Comparison of ENCODE assay signal across 15 cellular contexts in genomic region chr20:52791091-52791490, GRCh38.
DNase-seq lines count a peak whose midpoint lies in the region; ATAC-seq and TF ChIP-seq lines count a peak whose summit lies in the region.
"Had no signal": no experiment of that assay in that cellular context is flagged by ENCODE, and none has a peak within 500 bp of the region (broad histone marks: within the 10 kb centered on the region; RNA-seq: fewer than 3 reads in every experiment).

No MANE protein-coding gene starts in this region.

- TF ChIP-seq CTCF in left ventricle myocardium inferior (IDR thresholded peaks at IDR 0.05; ENCODE audit: borderline replicate concordance), result no peak
- TF ChIP-seq CTCF in HEK293 (tag by site-specific recombination; IDR thresholded peaks at IDR 0.05), result no peak
- TF ChIP-seq CTCF in VCaP (conservative IDR thresholded peaks at IDR 0.05), result no peak
- no peak for TF ChIP-seq CTCF in prostate gland (IDR thresholded peaks at IDR 0.05)
- TF ChIP-seq CTCF in GM20000 (IDR thresholded peaks at IDR 0.05; ENCODE audit: extremely low read depth, missing control alignments), result no peak

- H4K8ac ChIP-seq in trophoblast cell (ENCODE audit: low read depth, low read length), result no peak overlapping the region

- POLR2A ChIA-PET in HEK293 (lab: Yijun Ruan, JAX), result no interaction called here

- H3K9me3 ChIP-seq in left ventricle myocardium inferior (replicated peaks), result no peaks in the 10 kb centered on the region
- H3K9me3 ChIP-seq in HEK293 (ENCODE audit: control insufficient read depth, insufficient read depth, low read depth, low read length), result no peaks in the 10 kb centered on the region
- H3K9me3 ChIP-seq in prostate gland, result no peaks in the 10 kb centered on the region
- no peaks in the 10 kb centered on the region for H3K9me3 ChIP-seq in trophoblast cell (ENCODE audit: insufficient read depth, low read depth, low read length)
- H3K9me3 ChIP-seq in HAP-1, result no peaks in the 10 kb centered on the region

- ATAC-seq in left ventricle myocardium superior, result peak; percentile 74
- ATAC-seq: HCT116, HepG2 had no signal

- no peak overlapping the region for H3K27ac ChIP-seq in left ventricle myocardium inferior (replicated peaks)
- no peak overlapping the region for H3K27ac ChIP-seq in HEK293 (ENCODE audit: extremely low read depth, low read depth, low read length)
- peak overlapping the region; percentile 25; the same call in 1 of the 2 replicates for H3K27ac ChIP-seq in VCaP
- peak overlapping the region; percentile 34 to 70 for H3K27ac ChIP-seq in prostate gland
- H3K27ac ChIP-seq in trophoblast cell (ENCODE audit: low read depth, low read length), result no peak overlapping the region

- CTCF ChIA-PET in HEK293 (lab: Yijun Ruan, JAX), result interaction anchor here (0.7 kb wide), 1 partner anchor 722 kb away, joined by 4 read pairs; no protein-coding TSS in a partner anchor

- no peak overlapping the region for H2BK5ac ChIP-seq in trophoblast cell (ENCODE audit: low read depth, low read length, poor library complexity)

- no peak overlapping the region for H4K12ac ChIP-seq in trophoblast cell (ENCODE audit: low read depth, low read length)

- no peak overlapping the region for H2AFZ ChIP-seq in trophoblast cell (ENCODE audit: insufficient read depth, low read length, poor library complexity)

- H3K27me3 ChIP-seq in left ventricle myocardium inferior (ENCODE audit: low read depth) (no peaks in the 10 kb centered on the region), prostate gland (replicated peaks; ENCODE audit: insufficient read depth) (no peaks in the 10 kb centered on the region), trophoblast cell (ENCODE audit: insufficient read depth, low read length) (no peaks in the 10 kb centered on the region), HAP-1 (ENCODE audit: low read depth) (no peaks in the 10 kb centered on the region)

- no peak overlapping the region for H2BK120ac ChIP-seq in trophoblast cell (ENCODE audit: insufficient read depth, low read length, poor library complexity)

- in situ Hi-C loops in HAP-1 (cut with MboI; ENCODE audit: low sequenced_read_pairs), result no loop called here

- H3K14ac ChIP-seq in trophoblast cell (ENCODE audit: low read length), result no peak overlapping the region

- H3K4me1 ChIP-seq in left ventricle myocardium inferior (no peaks in the 10 kb centered on the region), HEK293 (ENCODE audit: control insufficient read depth, insufficient read depth, low read length) (no peaks in the 10 kb centered on the region), prostate gland (replicated peaks) (peaks cover 10% of the 10 kb centered on the region), trophoblast cell (ENCODE audit: control insufficient read depth in 1 of 2, insufficient read depth in 2 of 2, low read length in 2 of 2) (no peaks in the 10 kb centered on the region), HAP-1 (no peaks in the 10 kb centered on the region)

- H3K79me2 ChIP-seq in trophoblast cell (ENCODE audit: control insufficient read depth, insufficient read depth, low read length, poor library complexity), result no peaks in the 10 kb centered on the region

- H2BK12ac ChIP-seq in trophoblast cell (ENCODE audit: low read length), result no peak overlapping the region

- no peak for DNase-seq in left ventricle myocardium superior
- DNase-seq in left ventricle myocardium inferior, result no peak
- peak; percentile 67 for DNase-seq in prostate gland (ENCODE audit: low spot score)
- no peak for DNase-seq in trophoblast cell
- no peak for DNase-seq in GM20000 (ENCODE audit: low spot score)
- DNase-seq in HAP-1 (ENCODE audit: low spot score in 2 of 2), result no peak
- DNase-seq: Calu3; CD4-positive, alpha-beta memory T cell; DMS79 treated with DMSO at 0.1 percent for 48 hours; GF-D8; KBM-7 had no signal

- intact Hi-C loops in left ventricle myocardium superior (cut with micrococcal nuclease), result no loop called here
- intact Hi-C loops in left ventricle myocardium inferior (cut with micrococcal nuclease), result no loop called here
- intact Hi-C loops in prostate gland (cut with DNase I), result no loop called here

- H3K23ac ChIP-seq in trophoblast cell (ENCODE audit: low read length), result no peak overlapping the region

- H3K79me1 ChIP-seq in trophoblast cell (ENCODE audit: low read length), result no peaks in the 10 kb centered on the region

- no peak overlapping the region for H2AK5ac ChIP-seq in trophoblast cell (ENCODE audit: low read length)

- H3K4me3 ChIP-seq in left ventricle myocardium inferior, result no peak overlapping the region
- H3K4me3 ChIP-seq in HEK293 (ENCODE audit: low read depth, low read length), result no peak overlapping the region
- no peak overlapping the region for H3K4me3 ChIP-seq in prostate gland
- no peak overlapping the region for H3K4me3 ChIP-seq in trophoblast cell (ENCODE audit: low read depth, low read length)
- no peak overlapping the region for H3K4me3 ChIP-seq in HAP-1

- no peaks in the 10 kb centered on the region for H3K36me3 ChIP-seq in left ventricle myocardium inferior
- H3K36me3 ChIP-seq in HEK293 (ENCODE audit: control insufficient read depth in 2 of 2, insufficient read depth in 1 of 2, low read length in 2 of 2), result no peaks in the 10 kb centered on the region
- H3K36me3 ChIP-seq in prostate gland, result no peaks in the 10 kb centered on the region
- H3K36me3 ChIP-seq in trophoblast cell (ENCODE audit: control insufficient read depth in 1 of 2, insufficient read depth in 2 of 2, low read length in 2 of 2), result no peaks in the 10 kb centered on the region
- H3K36me3 ChIP-seq in HAP-1 (replicated peaks), result no peaks in the 10 kb centered on the region

- H3K4ac ChIP-seq in trophoblast cell (ENCODE audit: low read depth, low read length), result no peak overlapping the region

- 25% methylated on average over 1 of the region's 1 CpG for WGBS in prostate gland
- no CpG with 5 or more reads among the region's 1 CpG for WGBS in trophoblast cell (ENCODE audit: extremely low coverage, insufficient coverage, insufficient read length)

- no peak for TF ChIP-seq POLR2A in prostate gland (IDR thresholded peaks at IDR 0.05)

- no peak overlapping the region for H4K91ac ChIP-seq in trophoblast cell (ENCODE audit: low read depth, low read length)

- H3K18ac ChIP-seq in trophoblast cell (ENCODE audit: low read length), result no peak overlapping the region

- no peak overlapping the region for H3K4me2 ChIP-seq in trophoblast cell (ENCODE audit: low read length)

- H3K9ac ChIP-seq in trophoblast cell (ENCODE audit: low read length), result no peak overlapping the region

TF ChIP-seq in HEK293, 187 proteins besides CTCF, POLR2A, EP300 and RAD21:
- TF ChIP-seq YY2 (tag by site-specific recombination; IDR thresholded peaks at IDR 0.05) (no peak), ZNF157 (tag by site-specific recombination; IDR thresholded peaks at IDR 0.05) (peak; percentile 70)

Comparison
In these comparisons a context has a peak if more than half of its experiments do, and no peak if none do; other contexts are left out.
1. H3K27ac ChIP-seq: peak in VCaP (single experiment) and prostate gland (2 of 2); none in left ventricle myocardium inferior (single experiment), HEK293 (single experiment) and trophoblast cell (single experiment).